In genomic region chr12:55708695-55709233, GRCh38 we compare ENCODE assay signal across 9 cellular contexts. TPM values are rescaled to one million over a fixed set of nuclear protein-coding genes. Genes with fewer than 3 reads are reported as not detected.
DNase-seq lines count a peak whose midpoint lies in the region; ATAC-seq and TF ChIP-seq lines count a peak whose summit lies in the region.
"Had no signal": no experiment of that assay in that cellular context is flagged by ENCODE, and none has a peak within 500 bp of the region (broad histone marks: within the 10 kb centered on the region; RNA-seq: fewer than 3 reads in every experiment).

No MANE protein-coding gene starts in this region.

- H3K36me3 ChIP-seq in CD4-positive, alpha-beta memory T cell (ENCODE audit: insufficient read depth, low read length), result no peaks in the 10 kb centered on the region
- H3K36me3 ChIP-seq in OCI-LY7 (ENCODE audit: insufficient read depth, low read length) (no peaks in the 10 kb centered on the region), osteoblast (ENCODE audit: insufficient read depth, low read length) (peaks cover 3% of the 10 kb centered on the region), PC-9 (ENCODE audit: low read depth) (no peaks in the 10 kb centered on the region)

- peaks cover 13 to 22% (median 18%) of the 10 kb centered on the region in 4 donors for H3K4me1 Mint-ChIP-seq in CD4-positive, alpha-beta memory T cell
- peaks cover 27% of the 10 kb centered on the region for H3K4me1 Mint-ChIP-seq in glutamatergic neuron (ENCODE audit: low read depth, unreplicated experiment)

- peak overlapping the region in 1 of 7 donors; percentile 43 for H3K27ac Mint-ChIP-seq in CD4-positive, alpha-beta memory T cell
- peak overlapping the region; percentile 4 for H3K27ac Mint-ChIP-seq in glutamatergic neuron (ENCODE audit: unreplicated experiment)

- BruUV-seq in OCI-LY7 (replicated peaks; lab: Mats Ljungman, UMichigan) (no TSS peak), PC-9 (replicated peaks; lab: Mats Ljungman, UMichigan) (no TSS peak)

- H3K4me3 Mint-ChIP-seq in CD4-positive, alpha-beta memory T cell, result peak overlapping the region; percentile 71 to 91 (median 84)
- peak overlapping the region; percentile 84 for H3K4me3 Mint-ChIP-seq in glutamatergic neuron (ENCODE audit: unreplicated experiment)

- H3K27me3 Mint-ChIP-seq in CD4-positive, alpha-beta memory T cell, result peaks cover 10 to 18% of the 10 kb centered on the region in 2 donors
- H3K27me3 Mint-ChIP-seq in glutamatergic neuron (ENCODE audit: unreplicated experiment), result peaks cover 9% of the 10 kb centered on the region

- no peaks in the 10 kb centered on the region for H3K9me3 ChIP-seq in CD4-positive, alpha-beta memory T cell (ENCODE audit: control insufficient read depth in 1 of 2, low read length in 2 of 2)
- H3K9me3 ChIP-seq in OCI-LY7 (ENCODE audit: low read length), result no peaks in the 10 kb centered on the region
- H3K9me3 ChIP-seq in osteoblast (ENCODE audit: low read depth, low read length), result no peaks in the 10 kb centered on the region
- H3K9me3 ChIP-seq in PC-9 (ENCODE audit: insufficient read depth, low read depth), result no peaks in the 10 kb centered on the region

- H3K4me3 ChIP-seq in CD4-positive, alpha-beta memory T cell (ENCODE audit: low read length in 2 of 2), result no peak overlapping the region
- peak overlapping the region; percentile 64 for H3K4me3 ChIP-seq in OCI-LY7 (ENCODE audit: low read depth, low read length, poor library complexity, severe bottlenecking)
- H3K4me3 ChIP-seq in osteoblast (ENCODE audit: insufficient read depth, low read length), result peak overlapping the region; percentile 73
- no peak overlapping the region for H3K4me3 ChIP-seq in PC-9

- peaks cover 5% of the 10 kb centered on the region for H3K27me3 ChIP-seq in CD4-positive, alpha-beta memory T cell (ENCODE audit: insufficient read depth, low read length)
- H3K27me3 ChIP-seq in osteoblast (ENCODE audit: insufficient read depth, low read length), result no peaks in the 10 kb centered on the region
- peaks cover 75% of the 10 kb centered on the region for H3K27me3 ChIP-seq in PC-9 (ENCODE audit: insufficient read depth, low read depth)

- H3K4me2 ChIP-seq in OCI-LY7 (ENCODE audit: low read length) (peak overlapping the region; percentile 62), osteoblast (ENCODE audit: insufficient read depth, low read length) (peak overlapping the region; percentile 81), PC-9 (no peak overlapping the region)

- CTCF ChIA-PET in CD4-positive, alpha-beta memory T cell (lab: Charles Lee; ENCODE audit: partially characterized antibody), result interaction anchor here (0.6 kb wide), 1 partner anchor 53 kb away, joined by 3 read pairs; no protein-coding TSS in a partner anchor
- CTCF ChIA-PET in OCI-LY7 (lab: Charles Lee; ENCODE audit: unreplicated experiment), result no interaction called here
- CTCF ChIA-PET in PC-9 (lab: Charles Lee), result no interaction called here

- intact Hi-C loops in CD4-positive, alpha-beta memory T cell (cut with micrococcal nuclease), result no loop called here
- intact Hi-C loops in OCI-LY7 (cut with micrococcal nuclease; ENCODE audit: unreplicated experiment) (no loop called here), PC-9 (cut with micrococcal nuclease; ENCODE audit: unreplicated experiment) (no loop called here)

- H3K79me2 ChIP-seq in OCI-LY7 (ENCODE audit: insufficient read depth, low read depth, low read length), result no peaks in the 10 kb centered on the region
- peaks cover 37% of the 10 kb centered on the region for H3K79me2 ChIP-seq in osteoblast (ENCODE audit: insufficient read depth, low read length)
- H3K79me2 ChIP-seq in PC-9 (ENCODE audit: low read depth), result no peaks in the 10 kb centered on the region

- no peaks in the 10 kb centered on the region for H3K9me3 Mint-ChIP-seq in CD4-positive, alpha-beta memory T cell
- peaks cover 4% of the 10 kb centered on the region for H3K9me3 Mint-ChIP-seq in glutamatergic neuron (ENCODE audit: unreplicated experiment)

- peaks cover 14% of the 10 kb centered on the region for H3K4me1 ChIP-seq in CD4-positive, alpha-beta memory T cell (ENCODE audit: insufficient read depth, low read length)
- H3K4me1 ChIP-seq in OCI-LY7 (ENCODE audit: insufficient read depth, low read length, poor library complexity, severe bottlenecking) (peaks cover 19% of the 10 kb centered on the region), osteoblast (ENCODE audit: insufficient read depth, low read length) (peaks cover 67% of the 10 kb centered on the region), PC-9 (replicated peaks; ENCODE audit: insufficient read depth) (no peaks in the 10 kb centered on the region)

- peaks cover 5% of the 10 kb centered on the region; the same call in 1 of the 2 replicates for H3F3A ChIP-seq in PC-9 (ENCODE audit: insufficient read depth, low read depth)

- no peaks in the 10 kb centered on the region for H4K20me1 ChIP-seq in OCI-LY7 (ENCODE audit: insufficient read depth, low read length)
- H4K20me1 ChIP-seq in osteoblast (ENCODE audit: insufficient read depth, low read length), result peaks cover 23% of the 10 kb centered on the region
- no peaks in the 10 kb centered on the region for H4K20me1 ChIP-seq in PC-9 (ENCODE audit: insufficient read depth)

- TF ChIP-seq CTCF in OCI-LY7 (conservative IDR thresholded peaks at IDR 0.05; ENCODE audit: low read length) (no peak), glutamatergic neuron (IDR thresholded peaks at IDR 0.05; ENCODE audit: partially characterized antibody, unreplicated experiment) (no peak), osteoblast (IDR thresholded peaks at IDR 0.05; ENCODE audit: extremely low read depth, low read depth, low read length) (no peak), PC-9 (conservative IDR thresholded peaks at IDR 0.05) (no peak)

- no peak overlapping the region for H3K27ac ChIP-seq in CD4-positive, alpha-beta memory T cell (ENCODE audit: low read depth, low read length)
- no peak overlapping the region for H3K27ac ChIP-seq in OCI-LY7 (ENCODE audit: low read depth, low read length, poor library complexity, severe bottlenecking)
- H3K27ac ChIP-seq in osteoblast (ENCODE audit: low read depth, low read length), result peak overlapping the region; percentile 17
- H3K27ac ChIP-seq in PC-9, result no peak overlapping the region

- no peaks in the 10 kb centered on the region for H3K36me3 Mint-ChIP-seq in CD4-positive, alpha-beta memory T cell
- H3K36me3 Mint-ChIP-seq in glutamatergic neuron (ENCODE audit: unreplicated experiment), result no peaks in the 10 kb centered on the region

- H2AFZ ChIP-seq in OCI-LY7 (ENCODE audit: low read length) (peak overlapping the region; percentile 23; the same call in 1 of the 2 replicates), osteoblast (ENCODE audit: low read length) (peak overlapping the region; percentile 27), PC-9 (no peak overlapping the region)

- no peak for DNase-seq in CD4-positive, alpha-beta memory T cell
- DNase-seq in OCI-LY7 (ENCODE audit: low spot score) (no peak), glutamatergic neuron (peak; percentile 7), osteoblast (ENCODE audit: insufficient read length, low spot score, missing footprints) (peak; percentile 48), PC-9 (no peak), 8988T (no peak), NCI-H774 (lab: John Stamatoyannopoulos, UW) (no peak)
- DNase-seq: NCI-H2081 had no signal

- no peak for ATAC-seq in HG03354 (IDR thresholded peaks at IDR 0.05; ENCODE audit: poor library complexity, severe bottlenecking, unreplicated experiment)

- POLR2A ChIA-PET in CD4-positive, alpha-beta memory T cell (lab: Charles Lee; ENCODE audit: partially characterized antibody), result no interaction called here
- POLR2A ChIA-PET in OCI-LY7 (lab: Charles Lee) (no interaction called here), PC-9 (lab: Charles Lee; ENCODE audit: unreplicated experiment) (no interaction called here)

- H3K9me2 ChIP-seq in OCI-LY7 (ENCODE audit: insufficient read depth, low read length), result no peaks in the 10 kb centered on the region
- H3K9me2 ChIP-seq in PC-9 (ENCODE audit: insufficient read depth), result no peaks in the 10 kb centered on the region

RNA-seq across cellular contexts. Expression of gene ITGA7, which starts 1.1 kb away (rescaled TPM):
- total RNA-seq in CD4-positive, alpha-beta memory T cell, result 1 to 10 TPM; 2.5 to 2.9 TPM
- not detected for polyA plus RNA-seq in CD4-positive, alpha-beta memory T cell
- 1.5 and 2.3 TPM in 2 replicates for total RNA-seq in OCI-LY7 (2014; rRNA removed; shearing (Covaris generic))
- total RNA-seq in OCI-LY7 (2022) (3.3 and 4.0 TPM in 2 replicates), glutamatergic neuron (ENCODE audit: unreplicated experiment) (156 TPM), osteoblast (22.4 and 24.8 TPM in 2 replicates), PC-9 (2021) (2.7 and 3.1 TPM in 2 replicates)

RNA-seq across cellular contexts. Expression of gene BLOC1S1, which starts 7.1 kb away (rescaled TPM):
- 10 to 100 TPM; 80.3 to 87.0 TPM for total RNA-seq in CD4-positive, alpha-beta memory T cell
- polyA plus RNA-seq in CD4-positive, alpha-beta memory T cell, result 10 to 100 TPM; 75.1 to 87.1 TPM
- 139 and 161 TPM in 2 replicates for total RNA-seq in OCI-LY7 (2014; rRNA removed; shearing (Covaris generic))
- total RNA-seq in OCI-LY7 (2022) (152 and 159 TPM in 2 replicates), glutamatergic neuron (ENCODE audit: unreplicated experiment) (71.2 TPM), osteoblast (46.0 and 59.4 TPM in 2 replicates), PC-9 (2021) (81.1 and 101 TPM in 2 replicates)

RNA-seq across cellular contexts. Expression of gene RDH5, which starts 11.4 kb away (rescaled TPM):
- total RNA-seq in CD4-positive, alpha-beta memory T cell, result 10 to 100 TPM; 29.9 to 32.5 TPM
- 1 to 10 TPM; 1.4 to 1.8 TPM for polyA plus RNA-seq in CD4-positive, alpha-beta memory T cell
- total RNA-seq in OCI-LY7 (2014; rRNA removed; shearing (Covaris generic)), result 6.2 and 8.9 TPM in 2 replicates
- 19.6 and 20.1 TPM in 2 replicates for total RNA-seq in OCI-LY7 (2022)
- 6.6 TPM for total RNA-seq in glutamatergic neuron (ENCODE audit: unreplicated experiment)
- total RNA-seq in osteoblast, result 27.7 and 32.2 TPM in 2 replicates
- total RNA-seq in PC-9 (2021), result 8.1 and 12.6 TPM in 2 replicates

RNA-seq across cellular contexts. Expression of gene CD63, which starts 20.0 kb away (rescaled TPM):
- total RNA-seq in CD4-positive, alpha-beta memory T cell, result 10 to 100 TPM; 76.4 to 79.7 TPM
- 100 to 1,000 TPM; 191 to 349 TPM for polyA plus RNA-seq in CD4-positive, alpha-beta memory T cell
- total RNA-seq in OCI-LY7 (2014; rRNA removed; shearing (Covaris generic)), result 102 and 143 TPM in 2 replicates
- total RNA-seq in OCI-LY7 (2022) (112 and 130 TPM in 2 replicates), glutamatergic neuron (ENCODE audit: unreplicated experiment) (619 TPM), osteoblast (3,072 and 3,128 TPM in 2 replicates), PC-9 (2021) (434 and 536 TPM in 2 replicates)

RNA-seq across cellular contexts. Expression of gene GDF11, which starts 34.2 kb away (rescaled TPM):
- 10 to 100 TPM; 15.1 to 15.8 TPM for total RNA-seq in CD4-positive, alpha-beta memory T cell
- polyA plus RNA-seq in CD4-positive, alpha-beta memory T cell, result 1 to 10 TPM in 1 of 2 donors, under 1 TPM in 1; 0.25 to 1.6 TPM
- 4.5 and 5.2 TPM in 2 replicates for total RNA-seq in OCI-LY7 (2014; rRNA removed; shearing (Covaris generic))
- 18.0 and 19.9 TPM in 2 replicates for total RNA-seq in OCI-LY7 (2022)
- 52.4 TPM for total RNA-seq in glutamatergic neuron (ENCODE audit: unreplicated experiment)
- 4.1 and 4.3 TPM in 2 replicates for total RNA-seq in osteoblast
- 7.5 and 9.4 TPM in 2 replicates for total RNA-seq in PC-9 (2021)

Comparison
In these comparisons a context has a peak if more than half of its experiments do, and no peak if none do; other contexts are left out.
1. DNase-seq: peak in glutamatergic neuron (single experiment) and osteoblast (single experiment); none in CD4-positive, alpha-beta memory T cell (0 of 5), OCI-LY7 (single experiment), PC-9 (0 of 2), 8988T (single experiment) and NCI-H774 (single experiment).
2. H3K4me3 ChIP-seq: peak in OCI-LY7 (single experiment) and osteoblast (single experiment); none in CD4-positive, alpha-beta memory T cell (0 of 2) and PC-9 (single experiment).